In the genomic region with DNA sequence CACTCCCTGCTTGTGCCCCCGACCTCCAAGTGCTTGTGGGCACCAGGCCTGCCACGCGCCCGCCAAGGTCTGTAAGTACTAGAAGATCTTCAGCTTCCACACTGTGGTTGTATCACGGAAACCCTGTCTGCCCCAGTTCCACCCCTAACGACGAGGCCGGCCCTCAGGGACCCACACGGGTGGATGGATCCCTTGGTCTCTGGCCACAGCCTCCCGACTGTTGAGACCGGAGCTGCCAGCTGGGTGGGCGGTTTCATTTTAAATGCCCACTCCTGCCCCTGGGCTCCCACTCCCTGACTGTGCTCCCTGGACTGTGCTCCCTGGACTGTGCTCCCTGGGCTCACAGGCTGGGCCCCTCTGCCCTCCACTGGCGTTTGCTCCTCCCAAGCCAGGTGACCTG, we compare ENCODE assay signal across 21 cellular contexts. TPM values are rescaled to one million over a fixed set of nuclear protein-coding genes. Genes with fewer than 3 reads are reported as not detected.
A peak's percentile ranks its signal among the peaks of the same experiment; 100 is the strongest.
DNase-seq lines count a peak whose midpoint lies in the region; ATAC-seq, FAIRE-seq and TF ChIP-seq lines count a peak whose summit lies in the region.
"Had no signal": no experiment of that assay in that cellular context is flagged by ENCODE, and none has a peak within 500 bp of the region (broad histone marks: within the 10 kb centered on the region; RNA-seq: fewer than 3 reads in every experiment).

No MANE protein-coding gene starts in this region.

- in situ Hi-C loops in K562 (cut with MboI) = no loop called here

- 25% methylated on average over 8 of the region's 13 CpGs for WGBS in K562 (ENCODE audit: insufficient coverage, low coverage, missing lambda C conversion rate)

- H3K4me3 ChIP-seq in BLaER1 = peak overlapping the region; percentile 38
- H3K4me3 ChIP-seq in K562 = no peak overlapping the region
- no peak overlapping the region for H3K4me3 ChIP-seq in kidney (ENCODE audit: low read length in 2 of 2)

- no peak for TF ChIP-seq POLR2A in K562 (conservative IDR thresholded peaks at IDR 0.05)

- TF ChIP-seq EP300 in K562 (IDR thresholded peaks at IDR 0.05; ENCODE audit: low read length) = no peak

- CTCF ChIA-PET in K562 (lab: Yijun Ruan, JAX; ENCODE audit: low intra/inter-chr PET ratio) = interaction anchor here (0.7 kb wide), 1 partner anchor 14 kb away, joined by 3 read pairs; no protein-coding TSS in a partner anchor

- H4K20me1 ChIP-seq in BLaER1 = no peaks in the 10 kb centered on the region
- H4K20me1 ChIP-seq in K562 (replicated peaks; ENCODE audit: control insufficient read depth, insufficient read depth, low read length) = peaks cover 6% of the 10 kb centered on the region; the same call in 1 of the 2 replicates

- H3K4me1 ChIP-seq in BLaER1 (peaks cover 94% of the 10 kb centered on the region), K562 (replicated peaks in 1 of 2; ENCODE audit: control insufficient read depth in 2 of 2, insufficient read depth in 2 of 2, low read length in 2 of 2) (peaks cover 0 to 23% of the 10 kb centered on the region in 2 experiments; a peak in 2 of 5 replicates), kidney (ENCODE audit: control insufficient read depth in 1 of 2, insufficient read depth in 1 of 2, low read depth in 1 of 2, low read length in 2 of 2) (no peaks in the 10 kb centered on the region)

- no peak for TF ChIP-seq CTCF in K562 (IDR thresholded peaks at IDR 0.05 in 2 of 3, conservative IDR thresholded peaks at IDR 0.05 in 1 of 3; ENCODE audit: insufficient read depth in 2 of 3, low read depth in 1 of 3, low read length in 3 of 3)
- TF ChIP-seq CTCF in kidney (IDR thresholded peaks at IDR 0.05; ENCODE audit: borderline replicate concordance, extremely low read depth, insufficient read depth) = no peak
- no peak for TF ChIP-seq CTCF in omental fat pad (IDR thresholded peaks at IDR 0.05)

- H3K79me2 ChIP-seq in K562 (ENCODE audit: control insufficient read depth, insufficient read depth, low read length) = no peaks in the 10 kb centered on the region

- no peak overlapping the region for H2AFZ ChIP-seq in K562 (ENCODE audit: low read depth, low read length)

- no peaks in the 10 kb centered on the region for H3K36me3 ChIP-seq in BLaER1
- H3K36me3 ChIP-seq in K562 (ENCODE audit: control insufficient read depth, insufficient read depth, low read length) = no peaks in the 10 kb centered on the region
- H3K36me3 ChIP-seq in kidney (ENCODE audit: control insufficient read depth in 1 of 2, insufficient read depth in 2 of 2, low read length in 2 of 2) = no peaks in the 10 kb centered on the region

- TF ChIP-seq RAD21 in K562 (CRISPR knock-in tag; conservative IDR thresholded peaks at IDR 0.05 in 1 of 2, IDR thresholded peaks at IDR 0.05 in 1 of 2) = no peak

- DNase-seq in Right ventricle myocardium inferior (ENCODE audit: missing footprints) (peak; percentile 57), Right ventricle myocardium superior (no peak), K562 (ENCODE audit: extremely low read depth in 1 of 4, low spot score in 3 of 4) (no peak), kidney (peak; percentile 68), omental fat pad (ENCODE audit: low spot score) (no peak), NCI-H2081 treated with DMSO at 0.1 percent for 48 hours (lab: John Stamatoyannopoulos, UW) (no peak), urothelium cell line (ENCODE audit: low spot score) (no peak)
- DNase-seq: C1 segment of cervical spinal cord, Calu3, COR-L47, DMS53, DMS79 treated with DMSO at 0.1 percent for 48 hours, GF-D8, GOT3, H7, HCEC 1CT had no signal

- H3K9me3 ChIP-seq in BLaER1 (no peaks in the 10 kb centered on the region), K562 (replicated peaks; ENCODE audit: control insufficient read depth, insufficient read depth, low read depth, low read length) (no peaks in the 10 kb centered on the region), kidney (ENCODE audit: control insufficient read depth in 1 of 2, low read length in 2 of 2) (no peaks in the 10 kb centered on the region)

- H3K9me1 ChIP-seq in K562 (ENCODE audit: control insufficient read depth, insufficient read depth, low read length) = no peaks in the 10 kb centered on the region

- H3K4me2 ChIP-seq in BLaER1 (peak overlapping the region; percentile 91), K562 (ENCODE audit: insufficient read depth, low read length) (no peak overlapping the region)

- ATAC-seq in Right ventricle myocardium inferior (no peak), Right ventricle myocardium superior (ENCODE audit: poor library complexity) (no peak), K562 (no peak), omental fat pad (ENCODE audit: low FRiP score) (no peak)

- no peak for FAIRE-seq in K562 (lab: Jason Lieb, UNC)
- no peak for FAIRE-seq in kidney (lab: Jason Lieb, UNC)
- no peak for FAIRE-seq in urothelium cell line (lab: Jason Lieb, UNC)
- FAIRE-seq: A204.1, GM12891, GM18507 had no signal

- intact Hi-C loops in Right ventricle myocardium inferior (cut with DNase I) = no loop called here
- intact Hi-C loops in Right ventricle myocardium superior (cut with DNase I) = no loop called here
- intact Hi-C loops in K562 (cut with micrococcal nuclease) = no loop called here
- intact Hi-C loops in kidney (cut with DNase I) = no loop called here

- H3K27ac ChIP-seq in BLaER1 (peak overlapping the region; percentile 81), K562 (ENCODE audit: extremely low read depth, low read depth, low read length) (no peak overlapping the region), kidney (ENCODE audit: low read depth in 2 of 2, low read length in 2 of 2) (no peak overlapping the region)
- H3K27ac ChIP-seq: 22Rv1 had no signal

- POLR2A ChIA-PET in K562 (lab: Yijun Ruan, JAX) = interaction anchor here (0.8 to 1.3 kb wide), 2 partner anchors 9 to 16 kb away, joined by 3 read pairs; no protein-coding TSS in a partner anchor

- no TSS peak for BruUV-seq in K562 (replicated peaks; lab: Mats Ljungman, UMichigan)

- H3K9ac ChIP-seq in BLaER1 = peak overlapping the region; percentile 64; the same call in 1 of the 2 replicates
- no peak overlapping the region for H3K9ac ChIP-seq in K562 (ENCODE audit: insufficient read depth in 1 of 2, low read depth in 2 of 2, low read length in 2 of 2)
- no peak overlapping the region for H3K9ac ChIP-seq in kidney (ENCODE audit: low read length in 2 of 2)

- H3K27me3 ChIP-seq in BLaER1 = no peaks in the 10 kb centered on the region
- peaks cover 22 to 93% of the 10 kb centered on the region in 2 experiments; a peak in 3 of 5 replicates for H3K27me3 ChIP-seq in K562 (ENCODE audit: control insufficient read depth in 2 of 2, insufficient read depth in 2 of 2, low read length in 2 of 2)

TF ChIP-seq in K562, 482 proteins besides CTCF, POLR2A, EP300 and RAD21:
- TF ChIP-seq, protein P1, sequence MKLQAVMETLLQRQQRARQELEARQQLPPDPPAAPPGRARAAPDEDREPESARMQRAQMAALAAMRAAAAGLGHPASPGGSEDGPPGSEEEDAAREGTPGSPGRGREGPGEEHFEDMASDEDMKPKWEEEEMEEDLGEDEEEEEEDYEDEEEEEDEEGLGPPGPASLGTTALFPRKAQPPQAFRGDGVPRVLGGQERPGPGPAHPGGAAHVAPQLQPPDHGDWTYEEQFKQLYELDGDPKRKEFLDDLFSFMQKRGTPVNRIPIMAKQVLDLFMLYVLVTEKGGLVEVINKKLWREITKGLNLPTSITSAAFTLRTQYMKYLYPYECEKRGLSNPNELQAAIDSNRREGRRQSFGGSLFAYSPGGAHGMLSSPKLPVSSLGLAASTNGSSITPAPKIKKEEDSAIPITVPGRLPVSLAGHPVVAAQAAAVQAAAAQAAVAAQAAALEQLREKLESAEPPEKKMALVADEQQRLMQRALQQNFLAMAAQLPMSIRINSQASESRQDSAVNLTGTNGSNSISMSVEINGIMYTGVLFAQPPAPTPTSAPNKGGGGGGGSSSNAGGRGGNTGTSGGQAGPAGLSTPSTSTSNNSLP (IDR thresholded peaks at IDR 0.05; ENCODE audit: borderline replicate concordance, low read depth, low read length) = no peak
- TF ChIP-seq ZNF263 (CRISPR knock-in tag; IDR thresholded peaks at IDR 0.05; ENCODE audit: borderline replicate concordance) = peak; percentile 92

RNA-seq across cellular contexts. Expression of a gene that starts 50.1 kb away (rescaled TPM):
- 24.9 TPM for total RNA-seq in Right ventricle myocardium inferior
- total RNA-seq in Right ventricle myocardium superior = 31.7 TPM
- 0.25 and 0.32 TPM in 2 replicates for total RNA-seq in K562 (2011; cell fraction: chromatin; rRNA removed; ENCODE audit: low replicate concordance)
- total RNA-seq in K562 (2011; cell fraction: nucleolus; rRNA removed) = 0.26 TPM in 1 of 2 replicates, not detected in the other
- 0.15 TPM in 1 of 2 replicates, not detected in the other for total RNA-seq in K562 (2011; cell fraction: nucleoplasm; rRNA removed)
- not detected in 2 replicates for total RNA-seq in K562 (2014; rRNA removed)
- not detected in 2 replicates for total RNA-seq in K562 (2014; rRNA removed; fragmentation: Illumina TruSeq; extraction: Trizol)
- total RNA-seq in K562 (2015; rRNA removed; fragmentation: Illumina TruSeq; extraction: Trizol) = not detected in 2 replicates
- total RNA-seq in K562 (2021) = 0.11 TPM in 1 of 2 replicates, not detected in the other
- 0.03 TPM in 1 of 2 replicates, not detected in the other for polyA plus RNA-seq in K562 (2011; rRNA removed)
- not detected in 2 replicates for polyA plus RNA-seq in K562 (2011; cell fraction: cytosol; rRNA removed)
- 0.08 and 0.40 TPM in 2 replicates for polyA plus RNA-seq in K562 (2011; cell fraction: nucleus; rRNA removed)
- polyA plus RNA-seq in K562 (2012) = 0.07 and 0.24 TPM in 2 replicates
- not detected in 2 replicates for polyA plus RNA-seq in K562 (2014; fragmentation: Illumina TruSeq; extraction: Trizol)
- not detected for polyA plus RNA-seq in K562 (2014; fragmentation: Nextera tagmentation; extraction: Ambion mirVana)
- not detected in 2 replicates for polyA plus RNA-seq in K562 (2014; rRNA removed)
- not detected in 2 replicates for polyA minus RNA-seq in K562 (2011; rRNA and poly(A)+ RNA removed)
- not detected in 2 replicates for polyA minus RNA-seq in K562 (2011; cell fraction: cytosol; rRNA and poly(A)+ RNA removed)
- polyA minus RNA-seq in K562 (2011; cell fraction: nucleus; rRNA and poly(A)+ RNA removed) = 0.54 TPM in 1 of 2 replicates, not detected in the other
- 0.60 TPM for total RNA-seq in kidney
- not detected for polyA plus RNA-seq in kidney (ENCODE audit: insufficient read depth, low read depth, low replicate concordance)
- 1 to 10 TPM in 1 of 4 donors, under 1 TPM in 3; 0.69 to 3.0 (median 0.81) TPM for total RNA-seq in omental fat pad
- total RNA-seq: Calu3 had no signal

Comparison
In these comparisons a context has a peak if more than half of its experiments do, and no peak if none do; other contexts are left out.
1. DNase-seq: peak in Right ventricle myocardium inferior (single experiment) and kidney (single experiment); none in Right ventricle myocardium superior (single experiment), K562 (0 of 4), omental fat pad (single experiment), NCI-H2081 treated with DMSO at 0.1 percent for 48 hours (single experiment) and urothelium cell line (single experiment).